Comparison of ENCODE assay signal across 25 cellular contexts in the genomic region with DNA sequence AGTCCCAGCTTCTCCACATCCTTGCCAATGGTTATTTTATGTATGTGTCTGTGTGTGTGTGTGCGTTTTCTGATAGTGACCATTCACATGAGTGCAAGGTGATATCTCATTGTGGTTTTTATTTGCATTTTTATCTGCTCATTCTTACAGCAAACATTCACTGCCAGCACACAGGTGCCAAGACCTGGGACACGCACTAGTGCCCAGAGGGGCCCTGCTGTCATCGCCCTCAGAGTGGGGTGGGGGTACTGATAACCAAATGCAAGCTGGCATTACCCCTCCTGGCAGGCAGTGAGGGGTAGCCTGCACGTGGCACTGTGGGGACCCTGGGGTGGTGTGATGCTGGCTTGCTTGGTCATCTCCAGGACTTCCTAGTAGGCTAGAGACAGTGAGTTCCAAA.
A peak's percentile ranks its signal among the peaks of the same experiment; 100 is the strongest.
DNase-seq lines count a peak whose midpoint lies in the region; ATAC-seq, FAIRE-seq and TF ChIP-seq lines count a peak whose summit lies in the region.
"Had no signal": no experiment of that assay in that cellular context is flagged by ENCODE, and none has a peak within 500 bp of the region (broad histone marks: within the 10 kb centered on the region; RNA-seq: fewer than 3 reads in every experiment).

No MANE protein-coding gene starts in this region.

- DNase-seq in NCI-H2029 (lab: John Stamatoyannopoulos, UW) (peak; percentile 52), germinal center (ENCODE audit: low spot score) (peak; percentile 64), SK-N-DZ (ENCODE audit: low spot score) (no peak), pancreas (no peak), adrenal gland (no peak), NCI-H524 (lab: John Stamatoyannopoulos, UW) (no peak)
- DNase-seq: activated CD4-positive, alpha-beta T cell treated with anti-CD3 and anti-CD28 coated beads for 48 hours; dorsolateral prefrontal cortex; heart left ventricle; left colon; naive thymus-derived CD8-positive, alpha-beta T cell; NCI-H187; NCI-H446; NK-92 treated with Interleukin-12 subunit alpha and Interleukin-12 subunit beta, amount 100 ng/mL, for 24 hours; right lobe of liver; SJCRH30; stimulated activated CD8-positive, alpha-beta memory T cell treated with anti-CD3 and anti-CD28 coated beads, Interleukin-4, amount 100 ng/mL, for 48 hours had no signal

- H3K9ac ChIP-seq in BLaER1 treated with 17β-estradiol and CSF1 and Interleukin-3, amounts not matched to agents 10 nM and 100 nM = peak overlapping the region in 1 of 11 experiments; percentile 66; a peak in 2 of 22 replicates
- H3K9ac ChIP-seq: parathyroid adenoma had no signal

- no peaks in the 10 kb centered on the region for H4K20me1 ChIP-seq in BLaER1 treated with 17β-estradiol and CSF1 and Interleukin-3, amounts not matched to agents 10 nM and 100 nM

- H3K36me3 ChIP-seq in BLaER1 treated with 17β-estradiol and CSF1 and Interleukin-3, amounts not matched to agents 10 nM and 100 nM = no peaks in the 10 kb centered on the region
- H3K36me3 ChIP-seq in pancreas (no peaks in the 10 kb centered on the region), adrenal gland (replicated peaks in 1 of 2) (no peaks in the 10 kb centered on the region)
- H3K36me3 ChIP-seq: heart left ventricle, right lobe of liver, SJCRH30, upper lobe of left lung had no signal

- intact Hi-C loops in pancreas (cut with DNase I) (no loop called here), adrenal gland (cut with DNase I) (no loop called here)

- no peak overlapping the region for H3K4me3 ChIP-seq in BLaER1 treated with 17β-estradiol and CSF1 and Interleukin-3, amounts not matched to agents 10 nM and 100 nM
- H3K4me3 ChIP-seq in pancreas = no peak overlapping the region
- no peak overlapping the region for H3K4me3 ChIP-seq in adrenal gland
- H3K4me3 ChIP-seq: dorsolateral prefrontal cortex, GM23338, heart left ventricle, K562, right lobe of liver, SJCRH30, upper lobe of left lung had no signal

- no peak for TF ChIP-seq POLR2A in adrenal gland (IDR thresholded peaks at IDR 0.05)

- ATAC-seq in GM21528 (IDR thresholded peaks at IDR 0.05; ENCODE audit: low FRiP score, unreplicated experiment) = peak; percentile 22
- no peak for ATAC-seq in pancreas
- ATAC-seq: GM23338; heart left ventricle; K562; left colon; naive thymus-derived CD8-positive, alpha-beta T cell had no signal

- H3K9me3 ChIP-seq in BLaER1 treated with 17β-estradiol and CSF1 and Interleukin-3, amounts not matched to agents 10 nM and 100 nM (replicated peaks in 1 of 11) = peaks cover 0 to 13% (median 5%) of the 10 kb centered on the region in 11 experiments; a peak in 12 of 22 replicates
- H3K9me3 ChIP-seq in pancreas (no peaks in the 10 kb centered on the region), adrenal gland (replicated peaks in 1 of 3) (no peaks in the 10 kb centered on the region)
- H3K9me3 ChIP-seq: heart left ventricle, right lobe of liver, upper lobe of left lung had no signal

- H3K27ac ChIP-seq in BLaER1 treated with 17β-estradiol and CSF1 and Interleukin-3, amounts not matched to agents 10 nM and 100 nM = peak overlapping the region in 4 of 11 experiments; percentile 2 to 77 (median 24); a peak in 5 of 22 replicates
- H3K27ac ChIP-seq in pancreas = no peak overlapping the region
- no peak overlapping the region for H3K27ac ChIP-seq in adrenal gland
- H3K27ac ChIP-seq: C4-2B, dorsolateral prefrontal cortex, heart left ventricle, parathyroid adenoma, right lobe of liver, SJCRH30, upper lobe of left lung had no signal

- H3K4me2 ChIP-seq in BLaER1 treated with 17β-estradiol and CSF1 and Interleukin-3, amounts not matched to agents 10 nM and 100 nM = peak overlapping the region in 10 of 11 experiments; percentile 34 to 89 (median 67); a peak in 17 of 22 replicates
- H3K4me2 ChIP-seq: GM23338 had no signal

- H3K27me3 ChIP-seq in BLaER1 treated with 17β-estradiol and CSF1 and Interleukin-3, amounts not matched to agents 10 nM and 100 nM = peaks cover 0 to 33% (median 0%) of the 10 kb centered on the region in 11 experiments; a peak in 5 of 22 replicates
- H3K27me3 ChIP-seq in pancreas (no peaks in the 10 kb centered on the region), adrenal gland (no peaks in the 10 kb centered on the region)
- H3K27me3 ChIP-seq: dorsolateral prefrontal cortex, heart left ventricle, right lobe of liver, SJCRH30, upper lobe of left lung had no signal

- WGBS in pancreas, 2 donors = 39 to 43% methylated on average over 4 of the region's 4 CpGs
- WGBS in adrenal gland, 4 donors = 79 to 90% (median 83%) methylated on average over 4 of the region's 4 CpGs

- no peak for FAIRE-seq in pancreas (lab: Jason Lieb, UNC)
- FAIRE-seq: RCC 7860 had no signal

- TF ChIP-seq CTCF in pancreas (IDR thresholded peaks at IDR 0.05) = no peak
- TF ChIP-seq CTCF in adrenal gland (IDR thresholded peaks at IDR 0.05) = no peak

- H3K4me1 ChIP-seq in BLaER1 treated with 17β-estradiol and CSF1 and Interleukin-3, amounts not matched to agents 10 nM and 100 nM = peaks cover 5 to 59% (median 54%) of the 10 kb centered on the region in 10 experiments; a peak in 19 of 20 replicates
- H3K4me1 ChIP-seq in pancreas = no peaks in the 10 kb centered on the region
- H3K4me1 ChIP-seq in adrenal gland (replicated peaks in 1 of 2) = no peaks in the 10 kb centered on the region
- H3K4me1 ChIP-seq: heart left ventricle, parathyroid adenoma, right lobe of liver, SJCRH30, upper lobe of left lung had no signal

Comparison
In these comparisons a context has a peak if more than half of its experiments do, and no peak if none do; other contexts are left out.
1. DNase-seq: peak in NCI-H2029 (single experiment) and germinal center (single experiment); none in SK-N-DZ (single experiment), pancreas (0 of 6), adrenal gland (0 of 7) and NCI-H524 (0 of 2).